In the genomic region with DNA sequence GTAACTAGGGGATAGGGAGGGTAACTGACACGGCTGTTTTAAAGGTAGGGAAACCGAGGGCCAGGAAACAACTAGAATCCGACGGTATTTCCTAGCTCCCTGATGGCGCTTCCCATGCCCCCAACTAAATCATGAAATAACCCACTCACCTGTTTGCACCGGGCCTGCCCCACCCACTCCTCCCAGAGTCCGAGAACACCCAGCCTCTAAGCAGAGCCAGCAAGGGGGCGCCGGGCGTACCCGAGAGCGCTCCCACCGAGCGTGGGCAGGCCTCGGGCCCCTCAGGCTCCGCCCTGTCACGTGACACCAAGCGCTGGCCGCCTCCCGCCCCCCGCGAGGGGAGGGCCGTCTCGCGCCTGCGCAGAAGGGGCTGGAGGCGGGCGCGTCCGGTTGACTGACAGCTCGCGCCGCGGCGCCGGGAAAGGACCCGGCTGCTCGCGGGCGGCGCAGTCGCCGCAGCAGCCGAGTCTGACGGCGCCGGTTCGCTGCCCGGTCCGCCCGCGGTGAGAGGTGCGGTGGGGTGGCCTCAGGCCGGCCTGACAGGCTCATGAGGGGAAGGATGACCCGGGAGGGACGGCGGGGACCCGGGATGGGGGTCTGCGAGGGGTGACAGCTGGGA, we compare ENCODE assay signal across 8 cellular contexts. TPM values are rescaled to one million over a fixed set of nuclear protein-coding genes. Genes with fewer than 3 reads are reported as not detected.
A peak's percentile ranks its signal among the peaks of the same experiment; 100 is the strongest.
DNase-seq lines count a peak whose midpoint lies in the region; FAIRE-seq and TF ChIP-seq lines count a peak whose summit lies in the region.

Gene KIAA0513 (plus strand): TSS at position 447 of the 619 bp plus-strand sequence. CDS start 39,277 bp downstream, outside the sequence.

- no peak within 1 kb of the TSS for H4K5ac ChIP-seq in H9 (ENCODE audit: insufficient read length, low read depth, low read length)

- peak within 1 kb of the TSS; percentile 77 to 90 for H3K4me3 Mint-ChIP-seq in H9

- H3K4me3 ChIP-seq in MM.1S (ENCODE audit: low read length) (peak within 1 kb of the TSS; percentile 65), SJCRH30 (peak within 1 kb of the TSS; percentile 59)

- H2BK12ac ChIP-seq in H9 (ENCODE audit: insufficient read length, low read depth, low read length), result no peak within 1 kb of the TSS

- no peak within 1 kb of the TSS for H2AK5ac ChIP-seq in H9 (ENCODE audit: insufficient read length, low read length)

- H2BK5ac ChIP-seq in H9 (ENCODE audit: insufficient read length, low read length), result no peak within 1 kb of the TSS

- H3K14ac ChIP-seq in H9 (ENCODE audit: insufficient read depth, low read length), result 0 out of 2 replicates have a peak within 1 kb of the TSS, but pooled peaks have one; percentile 45

- H3T11ph ChIP-seq in H9 (ENCODE audit: low read length), result no peak within 1 kb of the TSS

- H2BK20ac ChIP-seq in H9 (ENCODE audit: low read depth, low read length, poor library complexity, severe bottlenecking), result no peak within 1 kb of the TSS

- no peaks in the 10 kb centered on the region for H3K9me2 ChIP-seq in MM.1S (replicated peaks; ENCODE audit: insufficient read depth, low read length)

- H3K36me3 Mint-ChIP-seq in H9 (ENCODE audit: insufficient read depth in 1 of 3, low read depth in 3 of 3), result no peaks in the 10 kb centered on the region

- 0 out of 3 replicates have a peak, but pooled peaks have one; percentile 8 for TF ChIP-seq CTCF in H9 (conservative IDR thresholded peaks at IDR 0.05)
- no peak for TF ChIP-seq CTCF in MM.1S (IDR thresholded peaks at IDR 0.05; ENCODE audit: low read length)

- no CpG with 5 or more reads among the region's 59 CpGs for WGBS in H9 (ENCODE audit: extremely low coverage, insufficient read length, low lambda C conversion rate)

- no peak within 1 kb of the TSS for H3K18ac ChIP-seq in H9 (ENCODE audit: insufficient read length, low read depth, low read length)

- H4K8ac ChIP-seq in H9 (replicated peaks; ENCODE audit: insufficient read length, low read depth, low read length), result no peak within 1 kb of the TSS

- H3K36me3 ChIP-seq in MM.1S (replicated peaks; ENCODE audit: insufficient read depth, low read length) (no peaks in the 10 kb centered on the region), SJCRH30 (no peaks in the 10 kb centered on the region)

- H3K9ac ChIP-seq in H9 (ENCODE audit: extremely low read depth, insufficient read length, low read length) (peak within 1 kb of the TSS; percentile 75), MM.1S (ENCODE audit: low read length) (peak within 1 kb of the TSS; percentile 76)

- H2AFZ ChIP-seq in H9 (ENCODE audit: low read length) (no peak within 1 kb of the TSS), MM.1S (ENCODE audit: low read length) (peak within 1 kb of the TSS; percentile 58)

- H3K79me2 ChIP-seq in H9 (ENCODE audit: insufficient read depth, low read length) (no peaks in the 10 kb centered on the region), MM.1S (ENCODE audit: low read length) (no peaks in the 10 kb centered on the region)

- H3K4me1 ChIP-seq in H9 (ENCODE audit: insufficient read depth, low read length) (no peaks in the 10 kb centered on the region), MM.1S (ENCODE audit: low read length) (peaks cover 3% of the 10 kb centered on the region), SJCRH30 (peaks cover 31% of the 10 kb centered on the region)

- no peak for FAIRE-seq in frontal cortex (lab: Jason Lieb, UNC)

- H3K27ac ChIP-seq in H9 (ENCODE audit: insufficient read length, low read depth, low read length), result no peak within 1 kb of the TSS
- peak within 1 kb of the TSS; percentile 81 for H3K27ac ChIP-seq in MM.1S (ENCODE audit: low read length)
- no peak within 1 kb of the TSS for H3K27ac ChIP-seq in SJCRH30
- H3K27ac ChIP-seq in substantia nigra (ENCODE audit: low read depth, low read length, poor library complexity, severe bottlenecking), result peak within 1 kb of the TSS; percentile 84

- DNase-seq in GF-D8 (lab: John Stamatoyannopoulos, UW), result peak; percentile 47
- peak; percentile 91 for DNase-seq in H9
- DNase-seq in MM.1S, result peak; percentile 83
- peak; percentile 86 to 92 for DNase-seq in SJCRH30
- DNase-seq in activated naive CD4-positive, alpha-beta T cell treated with Interleukin-2 at 50 U/mL for 16 hours, result peak; percentile 94
- peak; percentile 97 to 98 for DNase-seq in frontal cortex (ENCODE audit: low spot score in 2 of 2)
- peak; percentile 65 to 98 (median 90) for DNase-seq in nucleus accumbens (lab: John Stamatoyannopoulos, UW)
- DNase-seq in substantia nigra (lab: John Stamatoyannopoulos, UW), result peak; percentile 44 to 98 (median 91)

- no peak within 1 kb of the TSS for H3K23ac ChIP-seq in H9 (ENCODE audit: insufficient read length, low read depth, low read length)

- no peak within 1 kb of the TSS for H4K91ac ChIP-seq in H9 (ENCODE audit: insufficient read length, low read depth, low read length)

- no peak within 1 kb of the TSS for H2BK15ac ChIP-seq in H9 (ENCODE audit: low read depth, low read length)

- no peak within 1 kb of the TSS for H3K56ac ChIP-seq in H9 (ENCODE audit: insufficient read length, low read depth, low read length)

- peaks cover 4% of the 10 kb centered on the region for H3K23me2 ChIP-seq in H9 (ENCODE audit: insufficient read length, low read depth, low read length, poor library complexity, severe bottlenecking)

- peaks cover 27 to 28% of the 10 kb centered on the region in 2 experiments for H3K4me1 Mint-ChIP-seq in H9

- H3K9me3 ChIP-seq in H9 (ENCODE audit: control insufficient read depth, low read depth, low read length) (no peaks in the 10 kb centered on the region), MM.1S (replicated peaks; ENCODE audit: insufficient read depth, low read length) (no peaks in the 10 kb centered on the region), SJCRH30 (replicated peaks) (no peaks in the 10 kb centered on the region)

- H3K27me3 ChIP-seq in H9 (ENCODE audit: insufficient read depth, low read length) (no peaks in the 10 kb centered on the region; the same call in 1 of the 2 replicates), MM.1S (replicated peaks; ENCODE audit: insufficient read depth, low read length) (no peaks in the 10 kb centered on the region), SJCRH30 (no peaks in the 10 kb centered on the region)

- peak within 1 kb of the TSS; percentile 64 for H3K4me2 ChIP-seq in H9 (ENCODE audit: insufficient read depth, insufficient read length, low read length)
- H3K4me2 ChIP-seq in MM.1S (ENCODE audit: low read depth, low read length), result peak within 1 kb of the TSS; percentile 95

- H3K4ac ChIP-seq in H9 (ENCODE audit: low read depth, low read length), result no peak within 1 kb of the TSS

- no peaks in the 10 kb centered on the region for H3K9me3 Mint-ChIP-seq in H9

- H3F3A ChIP-seq in MM.1S (ENCODE audit: insufficient read depth, low read length), result peaks cover 16% of the 10 kb centered on the region

- peaks cover 38% of the 10 kb centered on the region for H3K27me3 Mint-ChIP-seq in H9 (ENCODE audit: low read depth)

- no peak within 1 kb of the TSS for H2BK120ac ChIP-seq in H9 (ENCODE audit: low read depth, low read length, poor library complexity, severe bottlenecking)

- H3K27ac Mint-ChIP-seq in H9, result no peak within 1 kb of the TSS; a peak in 2 of 7 replicates

- H4K20me1 ChIP-seq in H9 (ENCODE audit: control insufficient read depth, insufficient read depth, insufficient read length) (no peaks in the 10 kb centered on the region), MM.1S (ENCODE audit: insufficient read depth, low read length) (no peaks in the 10 kb centered on the region)

- H3K79me1 ChIP-seq in H9 (ENCODE audit: insufficient read depth, low read depth, low read length, poor library complexity, severe bottlenecking), result no peaks in the 10 kb centered on the region

RNA-seq across cellular contexts. Expression of gene KIAA0513, which starts in this region (rescaled TPM):
- total RNA-seq in H9 (2021), result 3.8 and 4.7 TPM in 2 replicates
- total RNA-seq in SJCRH30 (2014; rRNA removed; shearing (Covaris generic)), result 1.3 and 2.4 TPM in 2 replicates
- total RNA-seq in frontal cortex, result 55.8 TPM

Comparison
In these comparisons a context has a peak if more than half of its experiments do, and no peak if none do; other contexts are left out.
1. DNase-seq: peak in every context shown above with its lines; median percentile 98 in frontal cortex; 94 in activated naive CD4-positive, alpha-beta T cell treated with Interleukin-2 at 50 U/mL for 16 hours; 91 in H9; 91 in substantia nigra; 90 in nucleus accumbens; 89 in SJCRH30; 83 in MM.1S; 47 in GF-D8.
2. H3K27ac ChIP-seq: peak in MM.1S (single experiment) and substantia nigra (single experiment); none in H9 (single experiment) and SJCRH30 (single experiment).